ENCODE assay signal across 18 cellular contexts in the genomic region with DNA sequence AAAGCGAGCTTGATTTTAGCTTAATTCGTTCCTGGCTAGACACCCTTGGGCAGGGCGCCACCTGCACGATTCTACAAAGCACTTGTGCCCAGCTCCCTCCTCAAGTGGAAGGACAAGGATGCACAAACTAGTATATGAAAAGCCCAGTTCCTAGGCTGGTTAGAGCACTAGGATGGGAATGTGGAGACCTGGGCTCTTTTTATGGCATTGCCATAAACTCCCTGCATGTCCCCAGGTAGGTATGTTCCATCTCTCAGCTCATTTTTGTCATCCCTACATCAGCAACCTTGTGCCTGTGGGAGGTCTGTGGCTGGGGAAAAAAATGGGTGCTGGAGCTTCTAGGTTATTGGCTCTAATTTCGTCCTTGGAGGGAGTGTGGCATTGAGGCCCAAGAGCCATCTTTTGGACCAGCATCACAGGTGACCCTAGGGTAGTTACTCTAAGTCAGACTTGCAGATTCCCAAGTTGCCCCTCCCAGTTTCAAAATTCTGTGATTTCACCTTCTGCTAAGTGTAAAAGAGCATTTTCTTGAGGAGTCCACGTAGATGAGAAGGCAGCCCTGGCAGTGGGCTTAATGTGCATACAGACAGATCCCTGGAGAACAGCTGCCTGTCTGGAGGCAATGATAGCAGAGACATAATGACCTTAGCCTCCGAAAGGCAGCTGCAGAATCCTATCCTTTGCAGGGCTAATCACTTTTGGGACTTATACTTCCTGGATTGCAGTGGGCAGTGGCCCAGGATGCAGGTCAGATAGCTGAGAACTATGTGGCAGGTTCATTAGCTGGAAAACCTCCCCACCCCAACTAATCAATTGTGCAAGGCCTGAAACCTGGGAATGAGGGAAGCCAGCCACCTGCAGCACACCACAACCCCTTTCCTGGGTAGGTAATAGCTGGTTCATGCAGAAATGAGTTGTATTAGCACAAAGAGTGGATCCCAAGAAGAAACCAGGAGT. TPM values are rescaled to one million over a fixed set of nuclear protein-coding genes. Genes with fewer than 3 reads are reported as not detected.
"Had no signal": no experiment of that assay in that cellular context is flagged by ENCODE, and none has a peak within 500 bp of the region (broad histone marks: within the 10 kb centered on the region; RNA-seq: fewer than 3 reads in every experiment).

No MANE protein-coding gene starts in this region.

- H3K4me1 ChIP-seq: breast epithelium, esophagus squamous epithelium, upper lobe of right lung had no signal

- H3K4me1 Mint-ChIP-seq: activated naive CD8-positive, alpha-beta T cell treated with anti-CD3 and anti-CD28 coated beads, Interleukin-2, amount 10 ng/mL, durations not matched to agents 7 days and 5 days; immature natural killer cell; natural killer cell had no signal

- H3K36me3 Mint-ChIP-seq: activated naive CD8-positive, alpha-beta T cell treated with anti-CD3 and anti-CD28 coated beads, Interleukin-2, amount 10 ng/mL, durations not matched to agents 7 days and 5 days; immature natural killer cell; natural killer cell had no signal

- H3K27ac ChIP-seq: breast epithelium, dorsolateral prefrontal cortex, esophagus squamous epithelium, right lobe of liver, upper lobe of right lung had no signal

- H3K27ac Mint-ChIP-seq: activated naive CD8-positive, alpha-beta T cell treated with anti-CD3 and anti-CD28 coated beads, Interleukin-2, amount 10 ng/mL, durations not matched to agents 7 days and 5 days; immature natural killer cell; natural killer cell; progenitor cell of endocrine pancreas had no signal

- H3K27me3 Mint-ChIP-seq: progenitor cell of endocrine pancreas had no signal

- H3K9me3 ChIP-seq: breast epithelium, esophagus squamous epithelium, mucosa of descending colon, right lobe of liver, upper lobe of right lung had no signal

- H3K4me3 ChIP-seq: breast epithelium, dorsolateral prefrontal cortex, esophagus squamous epithelium, mucosa of descending colon, right lobe of liver, upper lobe of right lung had no signal

- H3K36me3 ChIP-seq: breast epithelium, esophagus squamous epithelium, right lobe of liver, upper lobe of right lung had no signal

- ATAC-seq: left colon, mucosa of descending colon, natural killer cell, upper lobe of right lung had no signal

- H3K27me3 ChIP-seq: breast epithelium, dorsolateral prefrontal cortex, esophagus squamous epithelium, right lobe of liver, upper lobe of right lung had no signal

- DNase-seq: activated CD4-positive, alpha-beta T cell treated with anti-CD3 and anti-CD28 coated beads, Interleukin-2, amount 50 U/mL, for 4 hours; activated naive CD8-positive, alpha-beta T cell treated with anti-CD3 and anti-CD28 coated beads, Interleukin-2, amount 10 ng/mL, durations not matched to agents 7 days and 5 days; anterior cingulate cortex; dorsolateral prefrontal cortex; esophagus squamous epithelium; foreskin fibroblast; immature natural killer cell; left colon; mucosa of descending colon; natural killer cell; nucleus accumbens; stimulated activated CD4-positive, alpha-beta T cell treated with anti-CD3 and anti-CD28 coated beads, Interleukin-12 subunit alpha, Interleukin-12 subunit beta, amount 100 ng/mL, for 4 hours; stimulated activated naive CD4-positive, alpha-beta T cell treated with Interleukin-2 at 50 U/mL for 16 hours; upper lobe of right lung had no signal

- H3K4me3 Mint-ChIP-seq: activated naive CD8-positive, alpha-beta T cell treated with anti-CD3 and anti-CD28 coated beads, Interleukin-2, amount 10 ng/mL, durations not matched to agents 7 days and 5 days; immature natural killer cell; natural killer cell had no signal

- H3K9me3 Mint-ChIP-seq: activated naive CD8-positive, alpha-beta T cell treated with anti-CD3 and anti-CD28 coated beads, Interleukin-2, amount 10 ng/mL, durations not matched to agents 7 days and 5 days; immature natural killer cell; natural killer cell had no signal

RNA-seq across cellular contexts. Expression of gene BDKRB2, which starts 47.6 kb away (rescaled TPM):
- total RNA-seq: activated naive CD8-positive, alpha-beta T cell treated with anti-CD3 and anti-CD28 coated beads, Interleukin-2, amount 10 ng/mL, durations not matched to agents 7 days and 5 days; natural killer cell; T-helper 2 cell treated with Interferon-gamma antibody and Interleukin-4, amounts not matched to agents 100 ng/mL and 5 ng/mL, for 36 hours had no signal
